ENCODE assay signal across 1 cellular context in the genomic region with DNA sequence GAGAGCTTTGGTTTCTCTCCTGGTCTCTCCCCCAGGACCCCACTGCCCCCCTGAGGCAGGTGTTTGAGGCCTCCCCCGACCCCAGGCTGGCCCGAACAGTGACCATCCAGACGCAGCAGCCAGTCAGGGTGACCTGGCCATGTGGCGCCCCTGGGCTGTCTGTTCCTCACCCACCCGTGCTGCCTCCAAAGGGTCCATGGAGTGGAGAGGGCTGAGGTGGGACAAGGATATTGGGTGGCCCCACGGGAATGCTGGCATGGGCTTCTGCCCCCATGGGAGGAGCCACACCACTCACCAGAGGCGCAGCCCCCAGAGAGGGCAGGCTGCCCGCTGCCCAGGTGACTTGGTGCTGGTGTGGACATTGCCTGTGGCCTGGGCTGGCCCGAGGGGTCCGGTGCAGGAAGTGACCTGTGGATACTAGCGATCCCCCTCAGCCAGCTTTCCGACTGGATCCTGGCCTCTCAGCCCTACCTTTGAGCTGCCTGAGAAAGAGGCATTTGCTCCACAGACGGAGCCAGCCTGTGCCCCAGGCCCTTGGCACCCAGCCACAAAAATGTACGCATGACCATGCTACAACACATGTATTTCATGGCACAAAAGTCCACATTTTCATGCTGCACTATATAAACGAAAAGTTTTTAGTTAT.
TF ChIP-seq lines count a peak whose summit lies in the region.

No MANE protein-coding gene starts in this region.

TF ChIP-seq in SK-N-SH, 30 proteins besides CTCF, POLR2A, EP300 and RAD21 (continued from another document):
- TF ChIP-seq, protein P1, sequence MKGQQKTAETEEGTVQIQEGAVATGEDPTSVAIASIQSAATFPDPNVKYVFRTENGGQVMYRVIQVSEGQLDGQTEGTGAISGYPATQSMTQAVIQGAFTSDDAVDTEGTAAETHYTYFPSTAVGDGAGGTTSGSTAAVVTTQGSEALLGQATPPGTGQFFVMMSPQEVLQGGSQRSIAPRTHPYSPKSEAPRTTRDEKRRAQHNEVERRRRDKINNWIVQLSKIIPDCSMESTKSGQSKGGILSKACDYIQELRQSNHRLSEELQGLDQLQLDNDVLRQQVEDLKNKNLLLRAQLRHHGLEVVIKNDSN (IDR thresholded peaks at IDR 0.05; ENCODE audit: borderline replicate concordance, low read depth) = no peak
- TF ChIP-seq, protein P2, sequence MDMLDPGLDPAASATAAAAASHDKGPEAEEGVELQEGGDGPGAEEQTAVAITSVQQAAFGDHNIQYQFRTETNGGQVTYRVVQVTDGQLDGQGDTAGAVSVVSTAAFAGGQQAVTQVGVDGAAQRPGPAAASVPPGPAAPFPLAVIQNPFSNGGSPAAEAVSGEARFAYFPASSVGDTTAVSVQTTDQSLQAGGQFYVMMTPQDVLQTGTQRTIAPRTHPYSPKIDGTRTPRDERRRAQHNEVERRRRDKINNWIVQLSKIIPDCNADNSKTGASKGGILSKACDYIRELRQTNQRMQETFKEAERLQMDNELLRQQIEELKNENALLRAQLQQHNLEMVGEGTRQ (IDR thresholded peaks at IDR 0.05; ENCODE audit: borderline replicate concordance, low read depth, low read length) = no peak
